1 cellular context compared by ENCODE assay signal in the genomic region with DNA sequence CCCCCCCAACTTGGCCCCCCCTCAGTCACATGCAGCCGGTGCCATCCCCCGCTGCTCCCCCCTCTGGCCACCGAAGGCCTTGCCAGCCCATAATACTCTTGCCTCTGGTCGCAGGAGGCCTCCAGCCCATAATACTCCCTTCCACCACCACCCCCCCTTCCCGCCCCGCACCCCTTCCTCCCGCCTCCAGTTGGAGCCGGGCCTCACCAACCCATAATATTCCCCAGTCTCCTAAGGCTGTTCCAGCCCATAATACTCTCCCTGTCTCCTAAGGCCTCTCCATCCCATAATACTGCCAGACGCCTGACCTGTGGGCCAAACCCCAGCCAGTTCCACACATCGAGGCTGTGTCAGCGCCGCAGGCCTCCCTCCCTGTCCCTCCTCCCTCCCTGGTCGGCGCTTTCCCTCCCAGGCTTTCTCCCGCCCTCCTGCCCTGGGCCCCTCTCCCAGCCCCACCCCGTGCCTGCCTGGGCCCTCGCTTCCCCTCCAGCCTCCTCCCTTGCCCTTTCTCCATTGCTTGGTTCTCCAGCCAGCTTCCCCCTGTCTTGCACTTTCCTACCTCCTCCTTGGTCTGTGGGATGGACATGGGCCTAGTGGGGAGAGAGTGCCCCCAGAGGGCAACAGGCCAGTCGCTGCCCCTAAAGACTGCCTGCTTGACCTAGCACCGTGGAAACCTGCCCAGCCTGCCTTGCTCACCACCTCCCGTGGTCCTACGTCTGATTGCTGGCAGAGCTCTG.
TF ChIP-seq lines count a peak whose summit lies in the region.

No MANE protein-coding gene starts in this region.

TF ChIP-seq in SK-N-SH treated with all-trans-retinoic acid at 6 μM for 48 hours, 23 proteins besides CTCF, POLR2A, EP300 and RAD21 (continued from another document):
- TF ChIP-seq ZFP30 (CRISPR knock-in tag; IDR thresholded peaks at IDR 0.05) (no peak), PPARA (CRISPR knock-in tag; IDR thresholded peaks at IDR 0.05; ENCODE audit: borderline replicate concordance) (peak; percentile 79; the same call in 1 of the 2 replicates), SNAI2 (CRISPR knock-in tag; IDR thresholded peaks at IDR 0.05) (peak; percentile 58; the same call in 1 of the 2 replicates), ZNF8 (CRISPR knock-in tag; IDR thresholded peaks at IDR 0.05) (no peak), TCF4 (CRISPR knock-in tag; IDR thresholded peaks at IDR 0.05; ENCODE audit: borderline replicate concordance) (peak; percentile 44; the same call in 1 of the 2 replicates)
